ENCODE assay signal across 19 cellular contexts in genomic region chr2:204021290-204022081, GRCh38.
"Had no signal": no experiment of that assay in that cellular context is flagged by ENCODE, and none has a peak within 500 bp of the region (broad histone marks: within the 10 kb centered on the region; RNA-seq: fewer than 3 reads in every experiment).

No MANE protein-coding gene starts in this region.

- H3K4me3 Mint-ChIP-seq: activated CD8-positive, alpha-beta T cell treated with anti-CD3 and anti-CD28 coated beads, Interleukin-2, amount 10 ng/mL, durations not matched to agents 7 days and 5 days; activated naive CD8-positive, alpha-beta T cell treated with anti-CD3 and anti-CD28 coated beads, Interleukin-2, amount 50 U/mL, for 24 hours; immature natural killer cell; natural killer cell had no signal

- H3K36me3 Mint-ChIP-seq: immature natural killer cell, natural killer cell had no signal

- H3K4me1 ChIP-seq: upper lobe of right lung had no signal

- H3K36me3 ChIP-seq: brain microvascular endothelial cell, sigmoid colon, upper lobe of right lung had no signal

- H3K27me3 ChIP-seq: brain microvascular endothelial cell, sigmoid colon, upper lobe of right lung had no signal

- ATAC-seq: activated CD8-positive, alpha-beta T cell treated with anti-CD3 and anti-CD28 coated beads, Interleukin-2, amount 10 ng/mL, durations not matched to agents 7 days and 5 days; activated naive CD8-positive, alpha-beta T cell treated with anti-CD3 and anti-CD28 coated beads, Interleukin-2, amount 50 U/mL, for 24 hours; natural killer cell; upper lobe of right lung had no signal

- H3K4me1 Mint-ChIP-seq: immature natural killer cell had no signal

- DNase-seq: activated CD4-positive, alpha-beta T cell treated with anti-CD3 and anti-CD28 coated beads for 4 hours; activated CD8-positive, alpha-beta memory T cell treated with anti-CD3 and anti-CD28 coated beads, Interleukin-2, amount 50 U/mL, for 48 hours; activated CD8-positive, alpha-beta T cell treated with anti-CD3 and anti-CD28 coated beads, Interleukin-2, amount 10 ng/mL, durations not matched to agents 7 days and 5 days; activated naive CD4-positive, alpha-beta T cell treated with Interleukin-2 at 50 U/mL for 16 hours; activated naive CD8-positive, alpha-beta T cell treated with anti-CD3 and anti-CD28 coated beads, Interleukin-2, amount 50 U/mL, for 24 hours; brain microvascular endothelial cell; dermis blood vessel endothelial cell; erythroblast; immature natural killer cell; left cardiac atrium; natural killer cell; nucleus accumbens; sigmoid colon; stimulated activated CD4-positive, alpha-beta T cell treated with anti-CD3 and anti-CD28 coated beads, Interleukin-2, amount 100 ng/mL, for 48 hours; stimulated activated naive CD4-positive, alpha-beta T cell treated with Interleukin-2 at 50 U/mL for 16 hours; T1000; upper lobe of right lung had no signal

- H3K9me3 ChIP-seq: sigmoid colon, upper lobe of right lung had no signal

- H3K4me3 ChIP-seq: lung, sigmoid colon, upper lobe of right lung had no signal

- H3K27ac Mint-ChIP-seq: activated CD8-positive, alpha-beta T cell treated with anti-CD3 and anti-CD28 coated beads, Interleukin-2, amount 10 ng/mL, durations not matched to agents 7 days and 5 days; activated naive CD8-positive, alpha-beta T cell treated with anti-CD3 and anti-CD28 coated beads, Interleukin-2, amount 50 U/mL, for 24 hours; immature natural killer cell; natural killer cell had no signal

- H3K27ac ChIP-seq: brain microvascular endothelial cell, sigmoid colon, upper lobe of right lung, VCaP had no signal

- H3K9me3 Mint-ChIP-seq: immature natural killer cell, natural killer cell had no signal
